ENCODE assay signal across 21 cellular contexts in genomic region chr17:81196505-81197408, GRCh38. TPM values are rescaled to one million over a fixed set of nuclear protein-coding genes. Genes with fewer than 3 reads are reported as not detected.
"Had no signal": no experiment of that assay in that cellular context is flagged by ENCODE, and none has a peak within 500 bp of the region (broad histone marks: within the 10 kb centered on the region; RNA-seq: fewer than 3 reads in every experiment).

No MANE protein-coding gene starts in this region.

- H3K27ac ChIP-seq: esophagus squamous epithelium, neural progenitor cell, ovary, psoas muscle had no signal

- H3K27me3 Mint-ChIP-seq: activated CD4-positive, alpha-beta memory T cell treated with anti-CD3 and anti-CD28 coated beads, Interleukin-2, amount 10 ng/mL, durations not matched to agents 7 days and 5 days; activated CD8-positive, alpha-beta memory T cell treated with anti-CD3 and anti-CD28 coated beads, Interleukin-2, amount 10 ng/mL, durations not matched to agents 7 days and 5 days; activated naive CD8-positive, alpha-beta T cell; naive B cell had no signal

- H2AFZ ChIP-seq: neural progenitor cell had no signal

- H3K9me3 ChIP-seq: esophagus squamous epithelium, mucosa of descending colon, ovary, psoas muscle had no signal

- H3K4me1 Mint-ChIP-seq: activated CD4-positive, alpha-beta memory T cell treated with anti-CD3 and anti-CD28 coated beads, Interleukin-2, amount 10 ng/mL, durations not matched to agents 7 days and 5 days; activated CD8-positive, alpha-beta memory T cell treated with anti-CD3 and anti-CD28 coated beads, Interleukin-2, amount 10 ng/mL, durations not matched to agents 7 days and 5 days; naive B cell; stimulated activated effector memory CD8-positive, alpha-beta T cell treated with anti-CD3 and anti-CD28 coated beads, Interleukin-12 subunit alpha, Interleukin-12 subunit beta, amount 100 ng/mL, for 72 hours had no signal

- H3K36me3 Mint-ChIP-seq: activated CD8-positive, alpha-beta memory T cell treated with anti-CD3 and anti-CD28 coated beads, Interleukin-2, amount 10 ng/mL, durations not matched to agents 7 days and 5 days; activated naive CD8-positive, alpha-beta T cell; naive B cell; stimulated activated effector memory CD8-positive, alpha-beta T cell treated with anti-CD3 and anti-CD28 coated beads, Interleukin-12 subunit alpha, Interleukin-12 subunit beta, amount 100 ng/mL, for 72 hours had no signal

- H3K4me2 ChIP-seq: neural progenitor cell, smooth muscle cell had no signal

- DNase-seq: activated CD4-positive, alpha-beta memory T cell treated with anti-CD3 and anti-CD28 coated beads, Interleukin-2, amount 10 ng/mL, durations not matched to agents 7 days and 5 days; activated CD4-positive, alpha-beta T cell treated with anti-CD3 and anti-CD28 coated beads for 48 hours; activated CD4-positive, CD25-positive, alpha-beta regulatory T cell; activated CD8-positive, alpha-beta memory T cell treated with anti-CD3 and anti-CD28 coated beads, Interleukin-2, amount 10 ng/mL, durations not matched to agents 7 days and 5 days; cerebellar nuclear complex; effector memory CD4-positive, alpha-beta T cell; esophagus squamous epithelium; hippocampal formation; mesenchymal stem cell; mucosa of descending colon; naive B cell; ovary; psoas muscle; stimulated activated CD4-positive, alpha-beta T cell treated with anti-CD3 and anti-CD28 coated beads, Interleukin-4, amount 100 ng/mL, for 24 hours had no signal

- H3K9me3 Mint-ChIP-seq: activated CD4-positive, alpha-beta memory T cell treated with anti-CD3 and anti-CD28 coated beads, Interleukin-2, amount 10 ng/mL, durations not matched to agents 7 days and 5 days; naive B cell; neural progenitor cell; stimulated activated effector memory CD8-positive, alpha-beta T cell treated with anti-CD3 and anti-CD28 coated beads, Interleukin-12 subunit alpha, Interleukin-12 subunit beta, amount 100 ng/mL, for 72 hours had no signal

- H3K27ac Mint-ChIP-seq: activated CD4-positive, alpha-beta memory T cell treated with anti-CD3 and anti-CD28 coated beads, Interleukin-2, amount 10 ng/mL, durations not matched to agents 7 days and 5 days; activated CD8-positive, alpha-beta memory T cell treated with anti-CD3 and anti-CD28 coated beads, Interleukin-2, amount 10 ng/mL, durations not matched to agents 7 days and 5 days; activated naive CD8-positive, alpha-beta T cell; naive B cell; neural progenitor cell; stimulated activated effector memory CD8-positive, alpha-beta T cell treated with anti-CD3 and anti-CD28 coated beads, Interleukin-12 subunit alpha, Interleukin-12 subunit beta, amount 100 ng/mL, for 72 hours had no signal

- H3K27me3 ChIP-seq: esophagus squamous epithelium, neural progenitor cell, ovary had no signal

- H3K4me1 ChIP-seq: neural progenitor cell, psoas muscle had no signal

- H3K4me3 ChIP-seq: mucosa of descending colon, neural progenitor cell, ovary, smooth muscle cell had no signal

- H3K4me3 Mint-ChIP-seq: activated CD4-positive, alpha-beta memory T cell treated with anti-CD3 and anti-CD28 coated beads, Interleukin-2, amount 10 ng/mL, durations not matched to agents 7 days and 5 days; activated CD8-positive, alpha-beta memory T cell treated with anti-CD3 and anti-CD28 coated beads, Interleukin-2, amount 10 ng/mL, durations not matched to agents 7 days and 5 days; activated naive CD8-positive, alpha-beta T cell; naive B cell; neural progenitor cell; stimulated activated effector memory CD8-positive, alpha-beta T cell treated with anti-CD3 and anti-CD28 coated beads, Interleukin-12 subunit alpha, Interleukin-12 subunit beta, amount 100 ng/mL, for 72 hours had no signal

- H3K36me3 ChIP-seq: neural progenitor cell, ovary had no signal

- H3K9ac ChIP-seq: neural progenitor cell had no signal

RNA-seq across cellular contexts. Expression of gene PVALEF, which starts 31.4 kb away (rescaled TPM):
- total RNA-seq: activated CD4-positive, alpha-beta memory T cell treated with anti-CD3 and anti-CD28 coated beads, Interleukin-2, amount 10 ng/mL, durations not matched to agents 7 days and 5 days; activated CD8-positive, alpha-beta memory T cell treated with anti-CD3 and anti-CD28 coated beads, Interleukin-2, amount 10 ng/mL, durations not matched to agents 7 days and 5 days; bronchial epithelial cell; esophagus squamous epithelium; mucosa of descending colon; ovary; psoas muscle; sciatic nerve; smooth muscle cell; urinary bladder had no signal
- polyA plus RNA-seq: ovary, psoas muscle, smooth muscle cell, urinary bladder had no signal
